ENCODE assay signal across 9 cellular contexts in genomic region chr11:8959546-8960166, GRCh38. TPM values are rescaled to one million over a fixed set of nuclear protein-coding genes. Genes with fewer than 3 reads are reported as not detected.
DNase-seq lines count a peak whose midpoint lies in the region; ATAC-seq, FAIRE-seq and TF ChIP-seq lines count a peak whose summit lies in the region.
"Had no signal": no experiment of that assay in that cellular context is flagged by ENCODE, and none has a peak within 500 bp of the region (broad histone marks: within the 10 kb centered on the region; RNA-seq: fewer than 3 reads in every experiment).

No MANE protein-coding gene starts in this region.

- no peaks in the 10 kb centered on the region for H3K27me3 Mint-ChIP-seq in astrocyte (ENCODE audit: low read depth, unreplicated experiment)
- no peaks in the 10 kb centered on the region for H3K27me3 Mint-ChIP-seq in stimulated activated memory B cell treated with anti-CD40 and anti-IgM and Interleukin-4, amounts not matched to agents 10 μg/mL and 1 μg/mL and 100 μg/mL, for 72 hours

- H3K36me3 Mint-ChIP-seq in astrocyte (ENCODE audit: low read depth, unreplicated experiment) = peaks cover 8% of the 10 kb centered on the region
- H3K36me3 Mint-ChIP-seq in stimulated activated memory B cell treated with anti-CD40 and anti-IgM and Interleukin-4, amounts not matched to agents 10 μg/mL and 1 μg/mL and 100 μg/mL, for 72 hours = peaks cover 19% of the 10 kb centered on the region

- peak; percentile 71 for DNase-seq in DMS 273 (lab: John Stamatoyannopoulos, UW; ENCODE audit: unreplicated experiment)
- DNase-seq in NOMO-1 (lab: John Stamatoyannopoulos, UW; ENCODE audit: unreplicated experiment in 2 of 2) = peak; percentile 24 to 54
- peak; percentile 71 for DNase-seq in astrocyte (ENCODE audit: low read depth)
- DNase-seq in iris pigment epithelial cell (ENCODE audit: low read depth) = peak; percentile 87

- no peak overlapping the region for H3K4me3 Mint-ChIP-seq in astrocyte (ENCODE audit: unreplicated experiment)
- H3K4me3 Mint-ChIP-seq in stimulated activated memory B cell treated with anti-CD40 and anti-IgM and Interleukin-4, amounts not matched to agents 10 μg/mL and 1 μg/mL and 100 μg/mL, for 72 hours = no peak overlapping the region

- no peak overlapping the region for H3K4me2 ChIP-seq in astrocyte (ENCODE audit: low read length)

- H3K4me1 ChIP-seq in astrocyte (ENCODE audit: insufficient read depth, low read length) = peaks cover 10% of the 10 kb centered on the region

- peak; percentile 13 for FAIRE-seq in astrocyte (lab: Jason Lieb, UNC)

- peaks cover 61% of the 10 kb centered on the region for H3K79me2 ChIP-seq in astrocyte (ENCODE audit: insufficient read depth, low read length)

- H3K27ac Mint-ChIP-seq in astrocyte (ENCODE audit: unreplicated experiment) = no peak overlapping the region
- no peak overlapping the region for H3K27ac Mint-ChIP-seq in stimulated activated memory B cell treated with anti-CD40 and anti-IgM and Interleukin-4, amounts not matched to agents 10 μg/mL and 1 μg/mL and 100 μg/mL, for 72 hours

- no peak overlapping the region for H3K27ac ChIP-seq in astrocyte (ENCODE audit: low read depth, low read length)

- H3K9me3 Mint-ChIP-seq in astrocyte (ENCODE audit: unreplicated experiment) = no peaks in the 10 kb centered on the region
- H3K9me3 Mint-ChIP-seq in stimulated activated memory B cell treated with anti-CD40 and anti-IgM and Interleukin-4, amounts not matched to agents 10 μg/mL and 1 μg/mL and 100 μg/mL, for 72 hours = no peaks in the 10 kb centered on the region

- H3K36me3 ChIP-seq in astrocyte (ENCODE audit: insufficient read depth, low read length) = peaks cover 6% of the 10 kb centered on the region

- H4K20me1 ChIP-seq in astrocyte (ENCODE audit: insufficient read depth, low read length) = peaks cover 14% of the 10 kb centered on the region

- no peak overlapping the region for H3K9ac ChIP-seq in astrocyte (ENCODE audit: low read length)

- H3K4me3 ChIP-seq in astrocyte (ENCODE audit: insufficient read depth, low read depth, low read length) = no peak overlapping the region

- TF ChIP-seq CTCF in astrocyte (IDR thresholded peaks at IDR 0.05; ENCODE audit: insufficient read depth, low read depth, low read length) = peak; percentile 80

- ATAC-seq in GM18867 (IDR thresholded peaks at IDR 0.05; ENCODE audit: unreplicated experiment) (peak; percentile 42), HG03378 (IDR thresholded peaks at IDR 0.05; ENCODE audit: unreplicated experiment) (peak; percentile 52), HG03025 (IDR thresholded peaks at IDR 0.05; ENCODE audit: low FRiP score, unreplicated experiment) (no peak)
- peak; percentile 31 for ATAC-seq in stimulated activated memory B cell treated with anti-CD40 and anti-IgM and Interleukin-4, amounts not matched to agents 10 μg/mL and 1 μg/mL and 100 μg/mL, for 72 hours

- H3K27me3 ChIP-seq in astrocyte (ENCODE audit: insufficient read depth, low read length) = no peaks in the 10 kb centered on the region

- peaks cover 10% of the 10 kb centered on the region for H3K4me1 Mint-ChIP-seq in astrocyte (ENCODE audit: low read depth, unreplicated experiment)
- peaks cover 27% of the 10 kb centered on the region for H3K4me1 Mint-ChIP-seq in stimulated activated memory B cell treated with anti-CD40 and anti-IgM and Interleukin-4, amounts not matched to agents 10 μg/mL and 1 μg/mL and 100 μg/mL, for 72 hours

- no peaks in the 10 kb centered on the region for H3K9me3 ChIP-seq in astrocyte (ENCODE audit: insufficient read depth, low read depth, low read length)

- no peak overlapping the region for H2AFZ ChIP-seq in astrocyte (ENCODE audit: low read depth, low read length)

RNA-seq across cellular contexts. Expression of gene TMEM9B, which starts 4.6 kb away (rescaled TPM):
- total RNA-seq in astrocyte = 38.2 and 40.3 TPM in 2 replicates

RNA-seq across cellular contexts. Expression of gene ASCL3, which starts 16.8 kb away (rescaled TPM):
- total RNA-seq in astrocyte = not detected in 2 replicates
- total RNA-seq: urinary bladder had no signal

RNA-seq across cellular contexts. Expression of gene C11orf16, which starts 26.9 kb away (rescaled TPM):
- not detected in 2 replicates for total RNA-seq in astrocyte
- total RNA-seq: urinary bladder had no signal

RNA-seq across cellular contexts. Expression of gene NRIP3, which starts 44.1 kb away (rescaled TPM):
- total RNA-seq in astrocyte = 9.8 and 11.6 TPM in 2 replicates

RNA-seq across cellular contexts. Expression of gene AKIP1, which starts 48.7 kb away (rescaled TPM):
- 48.2 and 51.4 TPM in 2 replicates for total RNA-seq in astrocyte
